ENCODE assay signal across 24 cellular contexts in genomic region chr2:149132303-149132702, GRCh38.
"Had no signal": no experiment of that assay in that cellular context is flagged by ENCODE, and none has a peak within 500 bp of the region (broad histone marks: within the 10 kb centered on the region; RNA-seq: fewer than 3 reads in every experiment).

No MANE protein-coding gene starts in this region.

- H3K4me1 ChIP-seq: psoas muscle, right atrium auricular region, tibial artery had no signal

- H3K27ac ChIP-seq: hepatocyte, psoas muscle, right atrium auricular region, tibial artery, VCaP had no signal

- ATAC-seq: activated CD4-positive, CD25-positive, alpha-beta regulatory T cell treated with anti-CD3 and anti-CD28 coated beads, Interleukin-2, amount 50 U/mL, for 24 hours; activated T-cell treated with anti-CD3 and anti-CD28 coated beads, Interleukin-2, amount 50 U/mL, for 72 hours; left ventricle myocardium superior; naive thymus-derived CD8-positive, alpha-beta T cell; psoas muscle had no signal

- H3K36me3 Mint-ChIP-seq: activated naive CD4-positive, alpha-beta T cell treated with anti-CD3 and anti-CD28 coated beads, Interleukin-2, amount 10 ng/mL, durations not matched to agents 7 days and 5 days; brain; immature natural killer cell; mesothelial cell of epicardium; naive thymus-derived CD8-positive, alpha-beta T cell had no signal

- H3K9me3 Mint-ChIP-seq: activated CD4-positive, alpha-beta memory T cell treated with anti-CD3 and anti-CD28 coated beads, Interleukin-2, amount 10 ng/mL, durations not matched to agents 7 days and 5 days; activated CD4-positive, alpha-beta T cell treated with anti-CD3 and anti-CD28 coated beads, Interleukin-2, amount 10 ng/mL, durations not matched to agents 24 days and 14 days; activated naive CD4-positive, alpha-beta T cell treated with anti-CD3 and anti-CD28 coated beads, Interleukin-2, amount 10 ng/mL, durations not matched to agents 7 days and 5 days; activated T-cell treated with anti-CD3 and anti-CD28 coated beads, Interleukin-2, amount 50 U/mL, for 72 hours; brain; mesothelial cell of epicardium; naive thymus-derived CD8-positive, alpha-beta T cell; stimulated activated naive CD8-positive, alpha-beta T cell treated with anti-CD3 and anti-CD28 coated beads, Interleukin-15, Interleukin-2, amounts not matched to agents 100 ng/mL and 50 ng/mL, for 24 hours had no signal

- H3K4me2 ChIP-seq: hepatocyte had no signal

- DNase-seq: activated CD4-positive, alpha-beta memory T cell treated with anti-CD3 and anti-CD28 coated beads, Interleukin-2, amount 10 ng/mL, durations not matched to agents 7 days and 5 days; activated CD4-positive, alpha-beta T cell treated with anti-CD3 and anti-CD28 coated beads, Interleukin-2, amount 10 ng/mL, durations not matched to agents 24 days and 14 days; activated effector memory CD4-positive, alpha-beta T cell treated with Interleukin-2 at 50 U/mL for 16 hours; activated naive CD4-positive, alpha-beta T cell treated with anti-CD3 and anti-CD28 coated beads, Interleukin-2, amount 10 ng/mL, durations not matched to agents 7 days and 5 days; activated T-cell treated with anti-CD3 and anti-CD28 coated beads, Interleukin-2, amount 50 U/mL, for 72 hours; dermis blood vessel endothelial cell; effector CD8-positive, alpha-beta T cell; erythroblast; glutamatergic neuron; immature natural killer cell; left ventricle myocardium superior; mammary epithelial cell; naive thymus-derived CD8-positive, alpha-beta T cell; psoas muscle; stimulated activated CD4-positive, alpha-beta T cell treated with anti-CD3 and anti-CD28 coated beads, Interleukin-1b, Interleukin-23, amount 100 ng/mL, for 48 hours; substantia nigra; tibial artery had no signal

- H3K27ac Mint-ChIP-seq: activated CD4-positive, alpha-beta memory T cell treated with anti-CD3 and anti-CD28 coated beads, Interleukin-2, amount 10 ng/mL, durations not matched to agents 7 days and 5 days; activated CD4-positive, alpha-beta T cell treated with anti-CD3 and anti-CD28 coated beads, Interleukin-2, amount 10 ng/mL, durations not matched to agents 24 days and 14 days; activated naive CD4-positive, alpha-beta T cell treated with anti-CD3 and anti-CD28 coated beads, Interleukin-2, amount 10 ng/mL, durations not matched to agents 7 days and 5 days; activated T-cell treated with anti-CD3 and anti-CD28 coated beads, Interleukin-2, amount 50 U/mL, for 72 hours; immature natural killer cell; mesothelial cell of epicardium; naive thymus-derived CD8-positive, alpha-beta T cell; stimulated activated naive CD8-positive, alpha-beta T cell treated with anti-CD3 and anti-CD28 coated beads, Interleukin-15, Interleukin-2, amounts not matched to agents 100 ng/mL and 50 ng/mL, for 24 hours had no signal

- H3K4me3 ChIP-seq: hepatocyte, psoas muscle, right atrium auricular region, tibial artery had no signal

- H3K27me3 Mint-ChIP-seq: activated naive CD4-positive, alpha-beta T cell treated with anti-CD3 and anti-CD28 coated beads, Interleukin-2, amount 10 ng/mL, durations not matched to agents 7 days and 5 days; brain had no signal

- H3K27me3 ChIP-seq: hepatocyte, right atrium auricular region, tibial artery had no signal

- H3K9me3 ChIP-seq: psoas muscle, right atrium auricular region, tibial artery had no signal

- H3K4me1 Mint-ChIP-seq: activated CD4-positive, alpha-beta memory T cell treated with anti-CD3 and anti-CD28 coated beads, Interleukin-2, amount 10 ng/mL, durations not matched to agents 7 days and 5 days; activated CD4-positive, alpha-beta T cell treated with anti-CD3 and anti-CD28 coated beads, Interleukin-2, amount 10 ng/mL, durations not matched to agents 24 days and 14 days; activated naive CD4-positive, alpha-beta T cell treated with anti-CD3 and anti-CD28 coated beads, Interleukin-2, amount 10 ng/mL, durations not matched to agents 7 days and 5 days; brain; immature natural killer cell had no signal

- H3K36me3 ChIP-seq: right atrium auricular region, tibial artery had no signal

- H3K4me3 Mint-ChIP-seq: activated CD4-positive, alpha-beta memory T cell treated with anti-CD3 and anti-CD28 coated beads, Interleukin-2, amount 10 ng/mL, durations not matched to agents 7 days and 5 days; activated CD4-positive, alpha-beta T cell treated with anti-CD3 and anti-CD28 coated beads, Interleukin-2, amount 10 ng/mL, durations not matched to agents 24 days and 14 days; activated naive CD4-positive, alpha-beta T cell treated with anti-CD3 and anti-CD28 coated beads, Interleukin-2, amount 10 ng/mL, durations not matched to agents 7 days and 5 days; activated T-cell treated with anti-CD3 and anti-CD28 coated beads, Interleukin-2, amount 50 U/mL, for 72 hours; brain; immature natural killer cell; mesothelial cell of epicardium; naive thymus-derived CD8-positive, alpha-beta T cell; stimulated activated naive CD8-positive, alpha-beta T cell treated with anti-CD3 and anti-CD28 coated beads, Interleukin-15, Interleukin-2, amounts not matched to agents 100 ng/mL and 50 ng/mL, for 24 hours had no signal
